In genomic region chr20:2509468-2509781, GRCh38 we compare ENCODE assay signal across 8 cellular contexts. TPM values are rescaled to one million over a fixed set of nuclear protein-coding genes. Genes with fewer than 3 reads are reported as not detected.
DNase-seq lines count a peak whose midpoint lies in the region; ATAC-seq, FAIRE-seq and TF ChIP-seq lines count a peak whose summit lies in the region.

No MANE protein-coding gene starts in this region.

- no peak for TF ChIP-seq EP300 in H1 (IDR thresholded peaks at IDR 0.05; ENCODE audit: borderline replicate concordance in 1 of 2, low read depth in 2 of 2, low read length in 2 of 2)

- CTCF ChIA-PET in H1 (lab: Charles Lee; ENCODE audit: partially characterized antibody): interaction anchor here (0.6 to 3.9 kb wide), 5 partner anchors 9 to 122 kb away, joined by 3 to 22 read pairs (median 3); no protein-coding TSS in a partner anchor

- H4K8ac ChIP-seq in H1 (ENCODE audit: extremely low read depth, insufficient read depth, low read length): no peak overlapping the region

- H3K4me3 Mint-ChIP-seq in neural crest cell: peak overlapping the region; percentile 99

- no peak overlapping the region for H4K91ac ChIP-seq in H1 (replicated peaks; ENCODE audit: insufficient read length, low read length)

- no peak overlapping the region for H4K5ac ChIP-seq in H1 (ENCODE audit: insufficient read length, low read depth, low read length)

- TF ChIP-seq RAD21 in H1 (IDR thresholded peaks at IDR 0.05 in 1 of 2, conservative IDR thresholded peaks at IDR 0.05 in 1 of 2; ENCODE audit: low read depth in 2 of 2, low read length in 2 of 2): no peak

- H3K23me2 ChIP-seq in H1 (ENCODE audit: low read depth, low read length): peaks cover 8% of the 10 kb centered on the region; the same call in 1 of the 2 replicates

- H3K4me2 ChIP-seq in BLaER1 (peak overlapping the region; percentile 97), H1 (ENCODE audit: insufficient read depth in 1 of 2, low read depth in 2 of 2, low read length in 2 of 2) (peak overlapping the region; percentile 87 to 95)

- no peaks in the 10 kb centered on the region for H3K79me1 ChIP-seq in H1 (ENCODE audit: low read depth, low read length)

- TF ChIP-seq CTCF in NB4 (IDR thresholded peaks at IDR 0.05; ENCODE audit: low read depth, low read length) (no peak), H1 (IDR thresholded peaks at IDR 0.05; ENCODE audit: control extremely low read depth in 1 of 3, insufficient read depth in 1 of 3, low read depth in 1 of 3, low read length in 3 of 3) (no peak), neural crest cell (conservative IDR thresholded peaks at IDR 0.05) (no peak)

- peak overlapping the region; percentile 99 for H3K27ac Mint-ChIP-seq in neural crest cell (ENCODE audit: unreplicated experiment)

- peaks cover 16% of the 10 kb centered on the region for H3K4me1 Mint-ChIP-seq in neural crest cell

- H3K27ac ChIP-seq in BLaER1: peak overlapping the region; percentile 96
- no peak overlapping the region for H3K27ac ChIP-seq in H1 (ENCODE audit: low read depth, low read length)

- H2BK12ac ChIP-seq in H1 (ENCODE audit: low read depth, low read length): no peak overlapping the region

- H4K20me1 ChIP-seq in BLaER1: no peaks in the 10 kb centered on the region
- H4K20me1 ChIP-seq in H1 (replicated peaks in 1 of 2; ENCODE audit: control insufficient read depth in 1 of 2, insufficient read depth in 2 of 2, low read length in 2 of 2): peaks cover 0 to 4% of the 10 kb centered on the region in 2 experiments

- H3K14ac ChIP-seq in H1 (ENCODE audit: insufficient read length): no peak overlapping the region

- H3K4me1 ChIP-seq in BLaER1 (peaks cover 18% of the 10 kb centered on the region), H1 (replicated peaks in 1 of 4; ENCODE audit: control insufficient read depth in 3 of 4, insufficient read depth in 4 of 4, low read length in 3 of 4) (peaks cover 0 to 5% (median 2%) of the 10 kb centered on the region in 4 experiments; a peak in 3 of 7 replicates)

- WGBS in H1 (ENCODE audit: extremely low coverage in 1 of 2, insufficient coverage in 1 of 2, insufficient read length in 1 of 2, insufficient replicate concordance in 2 of 2, low coverage in 1 of 2, low lambda C conversion rate in 2 of 2, missing lambda C conversion rate in 1 of 2), 2 experiments: 21% methylated on average over 9 of the region's 9 CpGs; no CpG with 5 or more reads in 1 of the 2 experiments

- no peak overlapping the region for H2BK20ac ChIP-seq in H1 (ENCODE audit: low read length)

- no peaks in the 10 kb centered on the region for H3K79me2 ChIP-seq in H1 (ENCODE audit: control insufficient read depth in 1 of 2, insufficient read depth in 2 of 2, low read length in 2 of 2)

- no peak overlapping the region for H3K18ac ChIP-seq in H1 (ENCODE audit: extremely low read depth, low read length)

- H3K36me3 ChIP-seq in BLaER1: no peaks in the 10 kb centered on the region
- H3K36me3 ChIP-seq in H1 (ENCODE audit: control insufficient read depth in 2 of 4, insufficient read depth in 4 of 4, low read length in 3 of 4): 0 out of 8 replicates have a peak, but pooled peaks cover 0 to 2% (median 0%) of the 10 kb centered on the region in 4 experiments

- H3K4ac ChIP-seq in H1 (replicated peaks; ENCODE audit: insufficient read length, low read depth, low read length): no peak overlapping the region

- no peak overlapping the region for H3K56ac ChIP-seq in H1 (replicated peaks; ENCODE audit: insufficient read length, low read depth, low read length)

- no peaks in the 10 kb centered on the region for H3K9me3 Mint-ChIP-seq in neural crest cell

- H3K9ac ChIP-seq in BLaER1 (peak overlapping the region; percentile 89), H1 (replicated peaks in 1 of 4; ENCODE audit: extremely low read depth in 1 of 4, low read depth in 3 of 4, low read length in 3 of 4) (0 out of 7 replicates have a peak overlapping the region, but pooled peaks of 1 of the 4 experiments have one; percentile 0)

- no peaks in the 10 kb centered on the region for H3K27me3 Mint-ChIP-seq in neural crest cell (ENCODE audit: low read depth)

- POLR2A ChIA-PET in H1 (lab: Charles Lee; ENCODE audit: partially characterized antibody): interaction anchor here (1.0 to 2.9 kb wide), 4 partner anchors 14 to 142 kb away, joined by 3 to 19 read pairs (median 6); partner anchors contain the start of genes NOP56 and SNRPB

- peak overlapping the region; percentile 100 for H2AFZ ChIP-seq in H1 (ENCODE audit: low read length)

- H3K36me3 Mint-ChIP-seq in neural crest cell (ENCODE audit: low read depth): peaks cover 6% of the 10 kb centered on the region

- DNase-seq in NB4 (ENCODE audit: low read depth) (no peak), H1 (ENCODE audit: low read depth in 1 of 2, low spot score in 2 of 2) (no peak), neural crest cell (ENCODE audit: low read depth, low spot score) (no peak), NCI-H774 (lab: John Stamatoyannopoulos, UW) (no peak)
- DNase-seq in activated CD4-positive, CD25-positive, alpha-beta regulatory T cell treated with anti-CD3 and anti-CD28 coated beads, Interleukin-2, amount 50 U/mL, for 72 hours: no peak

- no peaks in the 10 kb centered on the region for H3K27me3 ChIP-seq in BLaER1
- peaks cover 28 to 64% (median 52%) of the 10 kb centered on the region in 4 experiments for H3K27me3 ChIP-seq in H1 (replicated peaks in 1 of 4; ENCODE audit: control insufficient read depth in 3 of 4, extremely low read depth in 1 of 4, insufficient read depth in 3 of 4, low read length in 3 of 4)

- H2BK15ac ChIP-seq in H1 (ENCODE audit: low read length): no peak overlapping the region

- no peak for TF ChIP-seq POLR2A in NB4 (IDR thresholded peaks at IDR 0.05; ENCODE audit: extremely low read depth, insufficient read length)
- no peak for TF ChIP-seq POLR2A in H1 (IDR thresholded peaks at IDR 0.05; ENCODE audit: control extremely low read depth in 1 of 2, low read depth in 2 of 2, low read length in 2 of 2)

- H3K4me3 ChIP-seq in BLaER1 (peak overlapping the region; percentile 95), NB4 (ENCODE audit: low read depth, low read length) (peak overlapping the region; percentile 91), H1 (ENCODE audit: extremely low read depth in 1 of 4, insufficient read depth in 2 of 4, low read depth in 3 of 4, low read length in 4 of 4) (peak overlapping the region; percentile 66 to 83 (median 80))

- FAIRE-seq in H1 (lab: Jason Lieb, UNC): no peak

- H2BK120ac ChIP-seq in H1 (replicated peaks; ENCODE audit: low read depth, low read length): no peak overlapping the region

- no peaks in the 10 kb centered on the region for H3K9me3 ChIP-seq in BLaER1
- H3K9me3 ChIP-seq in H1 (ENCODE audit: insufficient read depth in 2 of 2, low read depth in 1 of 2, low read length in 1 of 2): no peaks in the 10 kb centered on the region

- H2BK5ac ChIP-seq in H1 (ENCODE audit: low read depth, low read length): no peak overlapping the region

- ATAC-seq in HG03135 (IDR thresholded peaks at IDR 0.05; ENCODE audit: unreplicated experiment): no peak
- ATAC-seq in GM18498 (IDR thresholded peaks at IDR 0.05; ENCODE audit: unreplicated experiment): no peak

- H3K23ac ChIP-seq in H1 (ENCODE audit: insufficient read length): no peak overlapping the region

- no peak overlapping the region for H2AK5ac ChIP-seq in H1 (ENCODE audit: low read depth, low read length)

TF ChIP-seq in H1, 55 proteins besides CTCF, POLR2A, EP300 and RAD21:
- TF ChIP-seq SP4 (IDR thresholded peaks at IDR 0.05; ENCODE audit: low read length) (no peak), SIN3A (conservative IDR thresholded peaks at IDR 0.05 in 1 of 2, IDR thresholded peaks at IDR 0.05 in 1 of 2; ENCODE audit: low read depth in 1 of 2, low read length in 2 of 2) (peak in 1 of 2 experiments; percentile 29; a peak in 1 of 4 replicates)
- TF ChIP-seq, protein P1, sequence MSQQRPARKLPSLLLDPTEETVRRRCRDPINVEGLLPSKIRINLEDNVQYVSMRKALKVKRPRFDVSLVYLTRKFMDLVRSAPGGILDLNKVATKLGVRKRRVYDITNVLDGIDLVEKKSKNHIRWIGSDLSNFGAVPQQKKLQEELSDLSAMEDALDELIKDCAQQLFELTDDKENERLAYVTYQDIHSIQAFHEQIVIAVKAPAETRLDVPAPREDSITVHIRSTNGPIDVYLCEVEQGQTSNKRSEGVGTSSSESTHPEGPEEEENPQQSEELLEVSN (IDR thresholded peaks at IDR 0.05): peak; percentile 54; the same call in 1 of the 2 replicates

RNA-seq across cellular contexts. Expression of gene ZNF343, which starts 0.7 kb away (rescaled TPM):
- 3.7 and 5.0 TPM in 2 replicates for total RNA-seq in H1 (2021; fragmentation: NEBNext Ultra II Directional; extraction: Animal tissue kit (Norgen Biotek cat#: 25700))
- 1.1 and 1.8 TPM in 2 replicates for polyA plus RNA-seq in H1 (2011; rRNA removed)
- polyA plus RNA-seq in H1 (2011; cell fraction: cytosol; rRNA removed): 1.9 TPM
- polyA plus RNA-seq in H1 (2011; cell fraction: nucleus; rRNA removed): 2.5 TPM
- polyA plus RNA-seq in H1 (2012, experiment 1 of 2): 3.0 to 4.1 TPM (median 3.4 TPM) in 4 replicates
- 0.39 TPM for polyA plus RNA-seq in H1 (2012, experiment 2 of 2)
- 2.0 TPM for polyA plus RNA-seq in H1 (2013, experiment 1 of 2)
- 2.5 TPM for polyA plus RNA-seq in H1 (2013, experiment 2 of 2)
- polyA minus RNA-seq in H1 (2011; rRNA and poly(A)+ RNA removed): 6.1 and 9.0 TPM in 2 replicates
- polyA minus RNA-seq in H1 (2011; cell fraction: cytosol; rRNA and poly(A)+ RNA removed): 2.8 TPM
- 4.1 TPM for polyA minus RNA-seq in H1 (2011; cell fraction: nucleus; rRNA and poly(A)+ RNA removed)
- 9.1 and 12.8 TPM in 2 replicates for total RNA-seq in neural crest cell

RNA-seq across cellular contexts. Expression of gene TMC2, which starts 26.9 kb away (rescaled TPM):
- total RNA-seq in H1 (2021; fragmentation: NEBNext Ultra II Directional; extraction: Animal tissue kit (Norgen Biotek cat#: 25700)): not detected in 2 replicates
- polyA plus RNA-seq in H1 (2011; rRNA removed): 0.05 TPM in 1 of 2 replicates, not detected in the other
- polyA plus RNA-seq in H1 (2011; cell fraction: cytosol; rRNA removed): not detected
- polyA plus RNA-seq in H1 (2011; cell fraction: nucleus; rRNA removed): 0.11 TPM
- 0.05 to 0.09 TPM in 2 of 4 replicates, not detected in the others for polyA plus RNA-seq in H1 (2012, experiment 1 of 2)
- polyA plus RNA-seq in H1 (2012, experiment 2 of 2): not detected
- polyA plus RNA-seq in H1 (2013, experiment 1 of 2): 0.02 TPM
- 0.02 TPM for polyA plus RNA-seq in H1 (2013, experiment 2 of 2)
- polyA minus RNA-seq in H1 (2011; rRNA and poly(A)+ RNA removed): 0.17 TPM in 1 of 2 replicates, not detected in the other
- not detected for polyA minus RNA-seq in H1 (2011; cell fraction: cytosol; rRNA and poly(A)+ RNA removed)
- polyA minus RNA-seq in H1 (2011; cell fraction: nucleus; rRNA and poly(A)+ RNA removed): not detected
- not detected in 2 replicates for total RNA-seq in neural crest cell

RNA-seq across cellular contexts. Expression of gene SNRPB, which starts 38.8 kb away (rescaled TPM):
- total RNA-seq in H1 (2021; fragmentation: NEBNext Ultra II Directional; extraction: Animal tissue kit (Norgen Biotek cat#: 25700)): 495 and 507 TPM in 2 replicates
- 589 and 706 TPM in 2 replicates for polyA plus RNA-seq in H1 (2011; rRNA removed)
- polyA plus RNA-seq in H1 (2011; cell fraction: cytosol; rRNA removed): 598 TPM
- 478 TPM for polyA plus RNA-seq in H1 (2011; cell fraction: nucleus; rRNA removed)
- 338 to 478 TPM (median 412 TPM) in 4 replicates for polyA plus RNA-seq in H1 (2012, experiment 1 of 2)
- 587 TPM for polyA plus RNA-seq in H1 (2012, experiment 2 of 2)
- 510 TPM for polyA plus RNA-seq in H1 (2013, experiment 1 of 2)
- 480 TPM for polyA plus RNA-seq in H1 (2013, experiment 2 of 2)
- polyA minus RNA-seq in H1 (2011; rRNA and poly(A)+ RNA removed): 119 and 124 TPM in 2 replicates
- polyA minus RNA-seq in H1 (2011; cell fraction: cytosol; rRNA and poly(A)+ RNA removed): 124 TPM
- 94.3 TPM for polyA minus RNA-seq in H1 (2011; cell fraction: nucleus; rRNA and poly(A)+ RNA removed)
- total RNA-seq in neural crest cell: 385 and 391 TPM in 2 replicates
